24 cellular contexts compared by ENCODE assay signal in genomic region chr12:18811268-18811667, GRCh38.
DNase-seq lines count a peak whose midpoint lies in the region; ATAC-seq and TF ChIP-seq lines count a peak whose summit lies in the region.
"Had no signal": no experiment of that assay in that cellular context is flagged by ENCODE, and none has a peak within 500 bp of the region (broad histone marks: within the 10 kb centered on the region; RNA-seq: fewer than 3 reads in every experiment).

No MANE protein-coding gene starts in this region.

- no peaks in the 10 kb centered on the region for H3K36me3 ChIP-seq in naive thymus-derived CD4-positive, alpha-beta T cell (ENCODE audit: control insufficient read depth in 2 of 3, insufficient read depth in 3 of 3, low read length in 3 of 3)
- H3K36me3 ChIP-seq: gastroesophageal sphincter had no signal

- DNase-seq in SKM-1 treated with dmso at 0.1 percent for 144 hours (lab: John Stamatoyannopoulos, UW; ENCODE audit: unreplicated experiment) (peak; percentile 11), SKM-1 (lab: John Stamatoyannopoulos, UW; ENCODE audit: unreplicated experiment) (no peak), NOMO-1 treated with dmso at 0.1 percent for 144 hours (lab: John Stamatoyannopoulos, UW; ENCODE audit: unreplicated experiment) (peak; percentile 69), cardiac fibroblast (ENCODE audit: low read depth in 2 of 2) (peak; percentile 26 to 54), A172 (ENCODE audit: low spot score) (no peak)
- DNase-seq in naive thymus-derived CD4-positive, alpha-beta T cell: no peak
- no peak for DNase-seq in activated T-helper 1 cell treated with anti-CD3 and anti-CD28 coated beads, Interleukin-12 subunit alpha, Interleukin-12 subunit beta, Interleukin-2, Interleukin-4 antibody, amounts not matched to agents 30 ng/mL and 10 ng/mL and 1 ng/mL, durations not matched to agents 14 hours and 24 hours and 36 hours (ENCODE audit: low spot score)
- DNase-seq: activated CD4-positive, alpha-beta memory T cell treated with anti-CD3 and anti-CD28 coated beads for 36 hours; activated CD8-positive, alpha-beta memory T cell treated with anti-CD3 and anti-CD28 coated beads, Interleukin-2, amount 50 U/mL, for 48 hours; activated effector memory CD4-positive, alpha-beta T cell treated with anti-CD3 and anti-CD28 coated beads, Interleukin-2, amount 50 U/mL, for 16 hours; activated naive CD8-positive, alpha-beta T cell treated with anti-CD3 and anti-CD28 coated beads, Interleukin-2, amount 10 ng/mL, durations not matched to agents 7 days and 5 days; DND-41; effector CD4-positive, alpha-beta T cell; KG1; NCI-H1048; NCI-H1694 treated with DMSO at 0.1 percent for 48 hours; NCI-H2171 treated with DMSO at 0.1 percent for 48 hours; NCI-H526; SW 1271; trophoblast cell had no signal

- H3K4me3 Mint-ChIP-seq in naive thymus-derived CD4-positive, alpha-beta T cell: no peak overlapping the region
- H3K4me3 Mint-ChIP-seq in activated T-helper 1 cell treated with anti-CD3 and anti-CD28 coated beads, Interleukin-12 subunit alpha, Interleukin-12 subunit beta, Interleukin-2, Interleukin-4 antibody, amounts not matched to agents 30 ng/mL and 10 ng/mL and 1 ng/mL, durations not matched to agents 14 hours and 24 hours and 36 hours: no peak overlapping the region
- H3K4me3 Mint-ChIP-seq: activated CD4-positive, alpha-beta memory T cell treated with anti-CD3 and anti-CD28 coated beads for 36 hours; activated naive CD8-positive, alpha-beta T cell treated with anti-CD3 and anti-CD28 coated beads, Interleukin-2, amount 10 ng/mL, durations not matched to agents 7 days and 5 days had no signal

- H3K9me3 Mint-ChIP-seq in naive thymus-derived CD4-positive, alpha-beta T cell: peaks cover 0 to 5% (median 0%) of the 10 kb centered on the region in 11 donors
- peaks cover 6% of the 10 kb centered on the region for H3K9me3 Mint-ChIP-seq in activated T-helper 1 cell treated with anti-CD3 and anti-CD28 coated beads, Interleukin-12 subunit alpha, Interleukin-12 subunit beta, Interleukin-2, Interleukin-4 antibody, amounts not matched to agents 30 ng/mL and 10 ng/mL and 1 ng/mL, durations not matched to agents 14 hours and 24 hours and 36 hours
- H3K9me3 Mint-ChIP-seq: activated CD4-positive, alpha-beta memory T cell treated with anti-CD3 and anti-CD28 coated beads for 36 hours had no signal

- intact Hi-C loops in naive thymus-derived CD4-positive, alpha-beta T cell (cut with micrococcal nuclease): no loop called here
- intact Hi-C loops in activated T-helper 1 cell treated with anti-CD3 and anti-CD28 coated beads, Interleukin-12 subunit alpha, Interleukin-12 subunit beta, Interleukin-2, Interleukin-4 antibody, amounts not matched to agents 30 ng/mL and 10 ng/mL and 1 ng/mL, durations not matched to agents 14 hours and 24 hours and 36 hours (cut with micrococcal nuclease): no loop called here

- H3K9me3 ChIP-seq in naive thymus-derived CD4-positive, alpha-beta T cell (ENCODE audit: control insufficient read depth in 2 of 3, low read length in 3 of 3): no peaks in the 10 kb centered on the region
- H3K9me3 ChIP-seq: gastroesophageal sphincter had no signal

- no peak overlapping the region for H3K27ac ChIP-seq in naive thymus-derived CD4-positive, alpha-beta T cell (ENCODE audit: low read depth, low read length)
- H3K27ac ChIP-seq: 22Rv1, epithelial cell of prostate, gastroesophageal sphincter had no signal

- H3K27me3 ChIP-seq in naive thymus-derived CD4-positive, alpha-beta T cell (ENCODE audit: control insufficient read depth in 2 of 2, insufficient read depth in 2 of 2, low read length in 2 of 2): no peaks in the 10 kb centered on the region
- H3K27me3 ChIP-seq: gastroesophageal sphincter had no signal

- H3K4me1 Mint-ChIP-seq in naive thymus-derived CD4-positive, alpha-beta T cell: peaks cover 0 to 2% (median 0%) of the 10 kb centered on the region in 7 donors
- no peaks in the 10 kb centered on the region for H3K4me1 Mint-ChIP-seq in activated T-helper 1 cell treated with anti-CD3 and anti-CD28 coated beads, Interleukin-12 subunit alpha, Interleukin-12 subunit beta, Interleukin-2, Interleukin-4 antibody, amounts not matched to agents 30 ng/mL and 10 ng/mL and 1 ng/mL, durations not matched to agents 14 hours and 24 hours and 36 hours (ENCODE audit: low read depth)
- H3K4me1 Mint-ChIP-seq: activated naive CD8-positive, alpha-beta T cell treated with anti-CD3 and anti-CD28 coated beads, Interleukin-2, amount 10 ng/mL, durations not matched to agents 7 days and 5 days had no signal

- POLR2A ChIA-PET in naive thymus-derived CD4-positive, alpha-beta T cell (lab: Charles Lee): no interaction called here

- H3K4me1 ChIP-seq in naive thymus-derived CD4-positive, alpha-beta T cell (ENCODE audit: control insufficient read depth in 2 of 2, insufficient read depth in 2 of 2, low read length in 2 of 2): no peaks in the 10 kb centered on the region
- H3K4me1 ChIP-seq: gastroesophageal sphincter had no signal

- H3K27me3 Mint-ChIP-seq in naive thymus-derived CD4-positive, alpha-beta T cell: peaks cover 0 to 3% (median 0%) of the 10 kb centered on the region in 5 donors
- no peaks in the 10 kb centered on the region for H3K27me3 Mint-ChIP-seq in activated T-helper 1 cell treated with anti-CD3 and anti-CD28 coated beads, Interleukin-12 subunit alpha, Interleukin-12 subunit beta, Interleukin-2, Interleukin-4 antibody, amounts not matched to agents 30 ng/mL and 10 ng/mL and 1 ng/mL, durations not matched to agents 14 hours and 24 hours and 36 hours (ENCODE audit: insufficient read depth)
- H3K27me3 Mint-ChIP-seq: activated CD4-positive, alpha-beta memory T cell treated with anti-CD3 and anti-CD28 coated beads for 36 hours; activated naive CD8-positive, alpha-beta T cell treated with anti-CD3 and anti-CD28 coated beads, Interleukin-2, amount 10 ng/mL, durations not matched to agents 7 days and 5 days had no signal

- TF ChIP-seq CTCF in cardiac fibroblast (IDR thresholded peaks at IDR 0.05; ENCODE audit: low read depth, low read length): no peak

- peak; percentile 55 for ATAC-seq in naive thymus-derived CD4-positive, alpha-beta T cell
- no peak for ATAC-seq in HG02870 (IDR thresholded peaks at IDR 0.05; ENCODE audit: unreplicated experiment)
- ATAC-seq: gastroesophageal sphincter had no signal

- H3K36me3 Mint-ChIP-seq in naive thymus-derived CD4-positive, alpha-beta T cell: no peaks in the 10 kb centered on the region
- H3K36me3 Mint-ChIP-seq in activated T-helper 1 cell treated with anti-CD3 and anti-CD28 coated beads, Interleukin-12 subunit alpha, Interleukin-12 subunit beta, Interleukin-2, Interleukin-4 antibody, amounts not matched to agents 30 ng/mL and 10 ng/mL and 1 ng/mL, durations not matched to agents 14 hours and 24 hours and 36 hours (ENCODE audit: low read depth): no peaks in the 10 kb centered on the region
- H3K36me3 Mint-ChIP-seq: activated CD4-positive, alpha-beta memory T cell treated with anti-CD3 and anti-CD28 coated beads for 36 hours; activated naive CD8-positive, alpha-beta T cell treated with anti-CD3 and anti-CD28 coated beads, Interleukin-2, amount 10 ng/mL, durations not matched to agents 7 days and 5 days had no signal

- H3K4me3 ChIP-seq in cardiac fibroblast (replicated peaks in 1 of 2; ENCODE audit: low read depth in 2 of 2, low read length in 2 of 2): no peak overlapping the region
- H3K4me3 ChIP-seq in naive thymus-derived CD4-positive, alpha-beta T cell (ENCODE audit: low read length): no peak overlapping the region
- H3K4me3 ChIP-seq: gastroesophageal sphincter had no signal

- CTCF ChIA-PET in naive thymus-derived CD4-positive, alpha-beta T cell (lab: Charles Lee): no interaction called here

- H3K27ac Mint-ChIP-seq in naive thymus-derived CD4-positive, alpha-beta T cell: no peak overlapping the region
- H3K27ac Mint-ChIP-seq in activated T-helper 1 cell treated with anti-CD3 and anti-CD28 coated beads, Interleukin-12 subunit alpha, Interleukin-12 subunit beta, Interleukin-2, Interleukin-4 antibody, amounts not matched to agents 30 ng/mL and 10 ng/mL and 1 ng/mL, durations not matched to agents 14 hours and 24 hours and 36 hours: no peak overlapping the region
- H3K27ac Mint-ChIP-seq: activated CD4-positive, alpha-beta memory T cell treated with anti-CD3 and anti-CD28 coated beads for 36 hours; activated naive CD8-positive, alpha-beta T cell treated with anti-CD3 and anti-CD28 coated beads, Interleukin-2, amount 10 ng/mL, durations not matched to agents 7 days and 5 days had no signal

Comparison
In these comparisons a context has a peak if more than half of its experiments do, and no peak if none do; other contexts are left out.
1. DNase-seq: peak in SKM-1 treated with dmso at 0.1 percent for 144 hours (single experiment), NOMO-1 treated with dmso at 0.1 percent for 144 hours (single experiment) and cardiac fibroblast (2 of 2); none in SKM-1 (single experiment), naive thymus-derived CD4-positive, alpha-beta T cell (0 of 9), activated T-helper 1 cell treated with anti-CD3 and anti-CD28 coated beads, Interleukin-12 subunit alpha, Interleukin-12 subunit beta, Interleukin-2, Interleukin-4 antibody, amounts not matched to agents 30 ng/mL and 10 ng/mL and 1 ng/mL, durations not matched to agents 14 hours and 24 hours and 36 hours (single experiment) and A172 (single experiment).